In the genomic region with DNA sequence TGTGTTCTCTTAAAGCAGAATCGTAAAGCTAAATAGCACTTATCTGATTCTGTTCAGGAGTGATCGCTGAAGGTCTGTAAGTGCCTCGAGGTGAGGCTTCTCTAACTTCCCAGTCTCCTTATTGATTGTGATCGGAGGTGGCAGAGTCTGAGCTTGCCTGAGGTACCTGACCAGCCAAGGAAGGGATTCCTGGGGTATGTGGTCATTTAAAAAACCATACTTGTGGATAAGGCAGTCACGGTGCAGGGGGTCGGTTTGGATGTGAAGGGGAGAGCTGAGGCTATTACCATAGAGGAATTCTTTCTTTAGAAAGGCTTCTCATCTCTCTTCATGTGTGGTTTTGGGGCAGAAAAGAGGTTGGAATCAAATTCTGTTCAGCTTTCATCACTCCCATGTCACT, we compare ENCODE assay signal across 2 cellular contexts.
TF ChIP-seq lines count a peak whose summit lies in the region.

No MANE protein-coding gene starts in this region.

TF ChIP-seq in GM23338, 12 proteins besides CTCF, POLR2A, EP300 and RAD21 (continued from another document):
- TF ChIP-seq ETS1 (IDR thresholded peaks at IDR 0.05) (no peak), EZH2 (IDR thresholded peaks at IDR 0.05; ENCODE audit: low read depth, unreplicated experiment) (no peak), POLR2AphosphoS5 (IDR thresholded peaks at IDR 0.05; ENCODE audit: low read depth) (no peak), ZNF462 (CRISPR knock-in tag; IDR thresholded peaks at IDR 0.05) (no peak)
- TF ChIP-seq, protein P1, sequence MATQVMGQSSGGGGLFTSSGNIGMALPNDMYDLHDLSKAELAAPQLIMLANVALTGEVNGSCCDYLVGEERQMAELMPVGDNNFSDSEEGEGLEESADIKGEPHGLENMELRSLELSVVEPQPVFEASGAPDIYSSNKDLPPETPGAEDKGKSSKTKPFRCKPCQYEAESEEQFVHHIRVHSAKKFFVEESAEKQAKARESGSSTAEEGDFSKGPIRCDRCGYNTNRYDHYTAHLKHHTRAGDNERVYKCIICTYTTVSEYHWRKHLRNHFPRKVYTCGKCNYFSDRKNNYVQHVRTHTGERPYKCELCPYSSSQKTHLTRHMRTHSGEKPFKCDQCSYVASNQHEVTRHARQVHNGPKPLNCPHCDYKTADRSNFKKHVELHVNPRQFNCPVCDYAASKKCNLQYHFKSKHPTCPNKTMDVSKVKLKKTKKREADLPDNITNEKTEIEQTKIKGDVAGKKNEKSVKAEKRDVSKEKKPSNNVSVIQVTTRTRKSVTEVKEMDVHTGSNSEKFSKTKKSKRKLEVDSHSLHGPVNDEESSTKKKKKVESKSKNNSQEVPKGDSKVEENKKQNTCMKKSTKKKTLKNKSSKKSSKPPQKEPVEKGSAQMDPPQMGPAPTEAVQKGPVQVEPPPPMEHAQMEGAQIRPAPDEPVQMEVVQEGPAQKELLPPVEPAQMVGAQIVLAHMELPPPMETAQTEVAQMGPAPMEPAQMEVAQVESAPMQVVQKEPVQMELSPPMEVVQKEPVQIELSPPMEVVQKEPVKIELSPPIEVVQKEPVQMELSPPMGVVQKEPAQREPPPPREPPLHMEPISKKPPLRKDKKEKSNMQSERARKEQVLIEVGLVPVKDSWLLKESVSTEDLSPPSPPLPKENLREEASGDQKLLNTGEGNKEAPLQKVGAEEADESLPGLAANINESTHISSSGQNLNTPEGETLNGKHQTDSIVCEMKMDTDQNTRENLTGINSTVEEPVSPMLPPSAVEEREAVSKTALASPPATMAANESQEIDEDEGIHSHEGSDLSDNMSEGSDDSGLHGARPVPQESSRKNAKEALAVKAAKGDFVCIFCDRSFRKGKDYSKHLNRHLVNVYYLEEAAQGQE (IDR thresholded peaks at IDR 0.05; ENCODE audit: unreplicated experiment) = no peak

TF ChIP-seq in WTC11, 78 proteins besides CTCF, POLR2A, EP300 and RAD21 (continued from another document):
- TF ChIP-seq STAT6 (CRISPR knock-in tag; conservative IDR thresholded peaks at IDR 0.05; ENCODE audit: low read depth) = no peak
- no peak for TF ChIP-seq ZNF219 (CRISPR knock-in tag; IDR thresholded peaks at IDR 0.05; ENCODE audit: borderline replicate concordance)
